Comparison of ENCODE assay signal across 1 cellular context in the genomic region with DNA sequence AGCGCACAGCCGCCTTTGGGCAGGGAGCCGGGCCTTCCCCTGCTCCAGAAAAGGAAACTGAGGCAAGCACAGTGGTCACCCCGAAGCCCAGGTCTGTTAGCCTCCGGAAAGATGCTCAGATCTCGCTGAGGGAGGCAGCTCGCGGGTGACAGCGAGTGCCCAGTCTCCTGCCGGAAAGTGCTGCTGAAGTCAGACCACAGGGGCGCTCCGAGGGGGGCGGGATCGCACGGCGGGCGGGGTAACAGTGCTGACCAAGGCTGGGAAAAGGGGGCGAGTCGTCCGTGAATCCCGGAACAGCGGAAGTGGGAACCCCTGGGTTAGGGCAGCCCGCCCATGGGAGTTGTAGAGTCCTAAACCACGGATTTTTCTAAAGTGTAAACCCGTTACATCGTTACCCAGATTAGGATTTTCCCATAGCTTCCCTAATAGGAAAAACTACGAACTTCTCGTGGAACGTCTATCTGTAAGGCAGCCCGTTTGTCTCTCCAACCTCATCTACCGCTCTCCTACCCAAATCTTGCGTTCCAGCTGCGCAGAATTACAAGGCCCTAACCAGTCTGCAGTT.
TF ChIP-seq lines count a peak whose summit lies in the region.

No MANE protein-coding gene starts in this region.

TF ChIP-seq in HepG2, 621 proteins besides CTCF, POLR2A, EP300 and RAD21 (continued from another document and continues in another):
- TF ChIP-seq, protein P1, sequence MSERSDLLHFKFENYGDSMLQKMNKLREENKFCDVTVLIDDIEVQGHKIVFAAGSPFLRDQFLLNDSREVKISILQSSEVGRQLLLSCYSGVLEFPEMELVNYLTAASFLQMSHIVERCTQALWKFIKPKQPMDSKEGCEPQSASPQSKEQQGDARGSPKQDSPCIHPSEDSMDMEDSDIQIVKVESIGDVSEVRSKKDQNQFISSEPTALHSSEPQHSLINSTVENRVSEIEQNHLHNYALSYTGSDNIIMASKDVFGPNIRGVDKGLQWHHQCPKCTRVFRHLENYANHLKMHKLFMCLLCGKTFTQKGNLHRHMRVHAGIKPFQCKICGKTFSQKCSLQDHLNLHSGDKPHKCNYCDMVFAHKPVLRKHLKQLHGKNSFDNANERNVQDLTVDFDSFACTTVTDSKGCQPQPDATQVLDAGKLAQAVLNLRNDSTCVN (CRISPR knock-in tag; IDR thresholded peaks at IDR 0.05; ENCODE audit: borderline replicate concordance) = no peak
- no peak for TF ChIP-seq TMF1 (CRISPR knock-in tag; IDR thresholded peaks at IDR 0.05; ENCODE audit: low read depth)
- no peak for TF ChIP-seq ZSCAN30 (CRISPR knock-in tag; IDR thresholded peaks at IDR 0.05)
- TF ChIP-seq, protein P2, sequence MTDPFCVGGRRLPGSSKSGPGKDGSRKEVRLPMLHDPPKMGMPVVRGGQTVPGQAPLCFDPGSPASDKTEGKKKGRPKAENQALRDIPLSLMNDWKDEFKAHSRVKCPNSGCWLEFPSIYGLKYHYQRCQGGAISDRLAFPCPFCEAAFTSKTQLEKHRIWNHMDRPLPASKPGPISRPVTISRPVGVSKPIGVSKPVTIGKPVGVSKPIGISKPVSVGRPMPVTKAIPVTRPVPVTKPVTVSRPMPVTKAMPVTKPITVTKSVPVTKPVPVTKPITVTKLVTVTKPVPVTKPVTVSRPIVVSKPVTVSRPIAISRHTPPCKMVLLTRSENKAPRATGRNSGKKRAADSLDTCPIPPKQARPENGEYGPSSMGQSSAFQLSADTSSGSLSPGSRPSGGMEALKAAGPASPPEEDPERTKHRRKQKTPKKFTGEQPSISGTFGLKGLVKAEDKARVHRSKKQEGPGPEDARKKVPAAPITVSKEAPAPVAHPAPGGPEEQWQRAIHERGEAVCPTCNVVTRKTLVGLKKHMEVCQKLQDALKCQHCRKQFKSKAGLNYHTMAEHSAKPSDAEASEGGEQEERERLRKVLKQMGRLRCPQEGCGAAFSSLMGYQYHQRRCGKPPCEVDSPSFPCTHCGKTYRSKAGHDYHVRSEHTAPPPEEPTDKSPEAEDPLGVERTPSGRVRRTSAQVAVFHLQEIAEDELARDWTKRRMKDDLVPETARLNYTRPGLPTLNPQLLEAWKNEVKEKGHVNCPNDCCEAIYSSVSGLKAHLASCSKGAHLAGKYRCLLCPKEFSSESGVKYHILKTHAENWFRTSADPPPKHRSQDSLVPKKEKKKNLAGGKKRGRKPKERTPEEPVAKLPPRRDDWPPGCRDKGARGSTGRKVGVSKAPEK (CRISPR knock-in tag; IDR thresholded peaks at IDR 0.05; ENCODE audit: borderline replicate concordance) = no peak
- TF ChIP-seq, protein P3, sequence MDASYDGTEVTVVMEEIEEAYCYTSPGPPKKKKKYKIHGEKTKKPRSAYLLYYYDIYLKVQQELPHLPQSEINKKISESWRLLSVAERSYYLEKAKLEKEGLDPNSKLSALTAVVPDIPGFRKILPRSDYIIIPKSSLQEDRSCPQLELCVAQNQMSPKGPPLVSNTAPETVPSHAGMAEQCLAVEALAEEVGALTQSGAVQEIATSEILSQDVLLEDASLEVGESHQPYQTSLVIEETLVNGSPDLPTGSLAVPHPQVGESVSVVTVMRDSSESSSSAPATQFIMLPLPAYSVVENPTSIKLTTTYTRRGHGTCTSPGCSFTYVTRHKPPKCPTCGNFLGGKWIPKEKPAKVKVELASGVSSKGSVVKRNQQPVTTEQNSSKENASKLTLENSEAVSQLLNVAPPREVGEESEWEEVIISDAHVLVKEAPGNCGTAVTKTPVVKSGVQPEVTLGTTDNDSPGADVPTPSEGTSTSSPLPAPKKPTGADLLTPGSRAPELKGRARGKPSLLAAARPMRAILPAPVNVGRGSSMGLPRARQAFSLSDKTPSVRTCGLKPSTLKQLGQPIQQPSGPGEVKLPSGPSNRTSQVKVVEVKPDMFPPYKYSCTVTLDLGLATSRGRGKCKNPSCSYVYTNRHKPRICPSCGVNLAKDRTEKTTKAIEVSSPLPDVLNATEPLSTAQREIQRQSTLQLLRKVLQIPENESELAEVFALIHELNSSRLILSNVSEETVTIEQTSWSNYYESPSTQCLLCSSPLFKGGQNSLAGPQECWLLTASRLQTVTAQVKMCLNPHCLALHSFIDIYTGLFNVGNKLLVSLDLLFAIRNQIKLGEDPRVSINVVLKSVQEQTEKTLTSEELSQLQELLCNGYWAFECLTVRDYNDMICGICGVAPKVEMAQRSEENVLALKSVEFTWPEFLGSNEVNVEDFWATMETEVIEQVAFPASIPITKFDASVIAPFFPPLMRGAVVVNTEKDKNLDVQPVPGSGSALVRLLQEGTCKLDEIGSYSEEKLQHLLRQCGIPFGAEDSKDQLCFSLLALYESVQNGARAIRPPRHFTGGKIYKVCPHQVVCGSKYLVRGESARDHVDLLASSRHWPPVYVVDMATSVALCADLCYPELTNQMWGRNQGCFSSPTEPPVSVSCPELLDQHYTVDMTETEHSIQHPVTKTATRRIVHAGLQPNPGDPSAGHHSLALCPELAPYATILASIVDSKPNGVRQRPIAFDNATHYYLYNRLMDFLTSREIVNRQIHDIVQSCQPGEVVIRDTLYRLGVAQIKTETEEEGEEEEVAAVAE (CRISPR knock-in tag; IDR thresholded peaks at IDR 0.05; ENCODE audit: borderline replicate concordance) = no peak
- peak; percentile 27 for TF ChIP-seq SRSF1 (optimal IDR thresholded peaks at IDR 0.05; ENCODE audit: low read depth, low read length)
- TF ChIP-seq, protein P4, sequence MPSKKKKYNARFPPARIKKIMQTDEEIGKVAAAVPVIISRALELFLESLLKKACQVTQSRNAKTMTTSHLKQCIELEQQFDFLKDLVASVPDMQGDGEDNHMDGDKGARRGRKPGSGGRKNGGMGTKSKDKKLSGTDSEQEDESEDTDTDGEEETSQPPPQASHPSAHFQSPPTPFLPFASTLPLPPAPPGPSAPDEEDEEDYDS (CRISPR knock-in tag; IDR thresholded peaks at IDR 0.05) = peak; percentile 25; the same call in 1 of the 2 replicates
- TF ChIP-seq ZNF30 (CRISPR knock-in tag; IDR thresholded peaks at IDR 0.05) = no peak
- TF ChIP-seq, protein P5, sequence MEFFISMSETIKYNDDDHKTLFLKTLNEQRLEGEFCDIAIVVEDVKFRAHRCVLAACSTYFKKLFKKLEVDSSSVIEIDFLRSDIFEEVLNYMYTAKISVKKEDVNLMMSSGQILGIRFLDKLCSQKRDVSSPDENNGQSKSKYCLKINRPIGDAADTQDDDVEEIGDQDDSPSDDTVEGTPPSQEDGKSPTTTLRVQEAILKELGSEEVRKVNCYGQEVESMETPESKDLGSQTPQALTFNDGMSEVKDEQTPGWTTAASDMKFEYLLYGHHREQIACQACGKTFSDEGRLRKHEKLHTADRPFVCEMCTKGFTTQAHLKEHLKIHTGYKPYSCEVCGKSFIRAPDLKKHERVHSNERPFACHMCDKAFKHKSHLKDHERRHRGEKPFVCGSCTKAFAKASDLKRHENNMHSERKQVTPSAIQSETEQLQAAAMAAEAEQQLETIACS (CRISPR knock-in tag; IDR thresholded peaks at IDR 0.05) = no peak
- TF ChIP-seq, protein P6, sequence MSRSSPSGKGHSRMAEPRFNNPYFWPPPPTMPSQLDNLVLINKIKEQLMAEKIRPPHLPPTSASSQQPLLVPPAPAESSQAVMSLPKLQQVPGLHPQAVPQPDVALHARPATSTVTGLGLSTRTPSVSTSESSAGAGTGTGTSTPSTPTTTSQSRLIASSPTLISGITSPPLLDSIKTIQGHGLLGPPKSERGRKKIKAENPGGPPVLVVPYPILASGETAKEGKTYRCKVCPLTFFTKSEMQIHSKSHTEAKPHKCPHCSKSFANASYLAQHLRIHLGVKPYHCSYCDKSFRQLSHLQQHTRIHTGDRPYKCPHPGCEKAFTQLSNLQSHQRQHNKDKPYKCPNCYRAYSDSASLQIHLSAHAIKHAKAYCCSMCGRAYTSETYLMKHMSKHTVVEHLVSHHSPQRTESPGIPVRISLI (CRISPR knock-in tag; IDR thresholded peaks at IDR 0.05; ENCODE audit: borderline replicate concordance) = no peak
- no peak for TF ChIP-seq ZNF883 (CRISPR knock-in tag; IDR thresholded peaks at IDR 0.05; ENCODE audit: not compliant biosample characterization)
- TF ChIP-seq, protein P7, sequence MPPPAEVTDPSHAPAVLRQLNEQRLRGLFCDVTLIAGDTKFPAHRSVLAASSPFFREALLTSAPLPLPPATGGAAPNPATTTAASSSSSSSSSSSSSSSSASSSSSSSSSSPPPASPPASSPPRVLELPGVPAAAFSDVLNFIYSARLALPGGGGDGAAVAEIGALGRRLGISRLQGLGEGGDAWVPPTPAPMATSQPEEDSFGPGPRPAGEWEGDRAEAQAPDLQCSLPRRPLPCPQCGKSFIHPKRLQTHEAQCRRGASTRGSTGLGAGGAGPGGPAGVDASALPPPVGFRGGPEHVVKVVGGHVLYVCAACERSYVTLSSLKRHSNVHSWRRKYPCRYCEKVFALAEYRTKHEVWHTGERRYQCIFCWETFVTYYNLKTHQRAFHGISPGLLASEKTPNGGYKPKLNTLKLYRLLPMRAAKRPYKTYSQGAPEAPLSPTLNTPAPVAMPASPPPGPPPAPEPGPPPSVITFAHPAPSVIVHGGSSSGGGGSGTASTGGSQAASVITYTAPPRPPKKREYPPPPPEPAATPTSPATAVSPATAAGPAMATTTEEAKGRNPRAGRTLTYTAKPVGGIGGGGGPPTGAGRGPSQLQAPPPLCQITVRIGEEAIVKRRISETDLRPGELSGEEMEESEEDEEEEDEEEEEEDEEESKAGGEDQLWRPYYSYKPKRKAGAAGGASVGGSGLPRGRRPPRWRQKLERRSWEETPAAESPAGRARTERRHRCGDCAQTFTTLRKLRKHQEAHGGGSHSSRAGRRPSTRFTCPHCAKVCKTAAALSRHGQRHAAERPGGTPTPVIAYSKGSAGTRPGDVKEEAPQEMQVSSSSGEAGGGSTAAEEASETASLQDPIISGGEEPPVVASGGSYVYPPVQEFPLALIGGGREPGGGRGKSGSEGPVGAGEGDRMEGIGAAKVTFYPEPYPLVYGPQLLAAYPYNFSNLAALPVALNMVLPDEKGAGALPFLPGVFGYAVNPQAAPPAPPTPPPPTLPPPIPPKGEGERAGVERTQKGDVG (CRISPR knock-in tag; IDR thresholded peaks at IDR 0.05; ENCODE audit: borderline replicate concordance) = no peak
- TF ChIP-seq ZNF724P (CRISPR knock-in tag; IDR thresholded peaks at IDR 0.05; ENCODE audit: borderline replicate concordance) = 0 out of 2 replicates have a peak, but pooled peaks have one; percentile 36
- TF ChIP-seq HDAC2 (CRISPR knock-in tag; IDR thresholded peaks at IDR 0.05) = no peak; the same call in none of the 2 replicates
- TF ChIP-seq, protein P8, sequence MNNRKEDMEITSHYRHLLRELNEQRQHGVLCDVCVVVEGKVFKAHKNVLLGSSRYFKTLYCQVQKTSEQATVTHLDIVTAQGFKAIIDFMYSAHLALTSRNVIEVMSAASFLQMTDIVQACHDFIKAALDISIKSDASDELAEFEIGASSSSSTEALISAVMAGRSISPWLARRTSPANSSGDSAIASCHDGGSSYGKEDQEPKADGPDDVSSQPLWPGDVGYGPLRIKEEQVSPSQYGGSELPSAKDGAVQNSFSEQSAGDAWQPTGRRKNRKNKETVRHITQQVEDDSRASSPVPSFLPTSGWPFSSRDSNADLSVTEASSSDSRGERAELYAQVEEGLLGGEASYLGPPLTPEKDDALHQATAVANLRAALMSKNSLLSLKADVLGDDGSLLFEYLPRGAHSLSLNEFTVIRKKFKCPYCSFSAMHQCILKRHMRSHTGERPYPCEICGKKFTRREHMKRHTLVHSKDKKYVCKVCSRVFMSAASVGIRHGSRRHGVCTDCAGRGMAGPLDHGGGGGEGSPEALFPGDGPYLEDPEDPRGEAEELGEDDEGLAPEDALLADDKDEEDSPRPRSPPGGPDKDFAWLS (CRISPR knock-in tag; IDR thresholded peaks at IDR 0.05; ENCODE audit: borderline replicate concordance) = no peak
- TF ChIP-seq, protein P9, sequence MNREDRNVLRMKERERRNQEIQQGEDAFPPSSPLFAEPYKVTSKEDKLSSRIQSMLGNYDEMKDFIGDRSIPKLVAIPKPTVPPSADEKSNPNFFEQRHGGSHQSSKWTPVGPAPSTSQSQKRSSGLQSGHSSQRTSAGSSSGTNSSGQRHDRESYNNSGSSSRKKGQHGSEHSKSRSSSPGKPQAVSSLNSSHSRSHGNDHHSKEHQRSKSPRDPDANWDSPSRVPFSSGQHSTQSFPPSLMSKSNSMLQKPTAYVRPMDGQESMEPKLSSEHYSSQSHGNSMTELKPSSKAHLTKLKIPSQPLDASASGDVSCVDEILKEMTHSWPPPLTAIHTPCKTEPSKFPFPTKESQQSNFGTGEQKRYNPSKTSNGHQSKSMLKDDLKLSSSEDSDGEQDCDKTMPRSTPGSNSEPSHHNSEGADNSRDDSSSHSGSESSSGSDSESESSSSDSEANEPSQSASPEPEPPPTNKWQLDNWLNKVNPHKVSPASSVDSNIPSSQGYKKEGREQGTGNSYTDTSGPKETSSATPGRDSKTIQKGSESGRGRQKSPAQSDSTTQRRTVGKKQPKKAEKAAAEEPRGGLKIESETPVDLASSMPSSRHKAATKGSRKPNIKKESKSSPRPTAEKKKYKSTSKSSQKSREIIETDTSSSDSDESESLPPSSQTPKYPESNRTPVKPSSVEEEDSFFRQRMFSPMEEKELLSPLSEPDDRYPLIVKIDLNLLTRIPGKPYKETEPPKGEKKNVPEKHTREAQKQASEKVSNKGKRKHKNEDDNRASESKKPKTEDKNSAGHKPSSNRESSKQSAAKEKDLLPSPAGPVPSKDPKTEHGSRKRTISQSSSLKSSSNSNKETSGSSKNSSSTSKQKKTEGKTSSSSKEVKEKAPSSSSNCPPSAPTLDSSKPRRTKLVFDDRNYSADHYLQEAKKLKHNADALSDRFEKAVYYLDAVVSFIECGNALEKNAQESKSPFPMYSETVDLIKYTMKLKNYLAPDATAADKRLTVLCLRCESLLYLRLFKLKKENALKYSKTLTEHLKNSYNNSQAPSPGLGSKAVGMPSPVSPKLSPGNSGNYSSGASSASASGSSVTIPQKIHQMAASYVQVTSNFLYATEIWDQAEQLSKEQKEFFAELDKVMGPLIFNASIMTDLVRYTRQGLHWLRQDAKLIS (CRISPR knock-in tag; IDR thresholded peaks at IDR 0.05) = no peak
- 0 out of 2 replicates have a peak, but pooled peaks have one; percentile 16 for TF ChIP-seq CREM (IDR thresholded peaks at IDR 0.05)
- TF ChIP-seq CREM (CRISPR knock-in tag; IDR thresholded peaks at IDR 0.05) = no peak
- no peak for TF ChIP-seq FOXK1 (CRISPR knock-in tag; IDR thresholded peaks at IDR 0.05; ENCODE audit: borderline replicate concordance, low read depth)
- TF ChIP-seq ZBTB8A (CRISPR knock-in tag; IDR thresholded peaks at IDR 0.05; ENCODE audit: borderline replicate concordance, low read depth) = no peak
- TF ChIP-seq, protein P10, sequence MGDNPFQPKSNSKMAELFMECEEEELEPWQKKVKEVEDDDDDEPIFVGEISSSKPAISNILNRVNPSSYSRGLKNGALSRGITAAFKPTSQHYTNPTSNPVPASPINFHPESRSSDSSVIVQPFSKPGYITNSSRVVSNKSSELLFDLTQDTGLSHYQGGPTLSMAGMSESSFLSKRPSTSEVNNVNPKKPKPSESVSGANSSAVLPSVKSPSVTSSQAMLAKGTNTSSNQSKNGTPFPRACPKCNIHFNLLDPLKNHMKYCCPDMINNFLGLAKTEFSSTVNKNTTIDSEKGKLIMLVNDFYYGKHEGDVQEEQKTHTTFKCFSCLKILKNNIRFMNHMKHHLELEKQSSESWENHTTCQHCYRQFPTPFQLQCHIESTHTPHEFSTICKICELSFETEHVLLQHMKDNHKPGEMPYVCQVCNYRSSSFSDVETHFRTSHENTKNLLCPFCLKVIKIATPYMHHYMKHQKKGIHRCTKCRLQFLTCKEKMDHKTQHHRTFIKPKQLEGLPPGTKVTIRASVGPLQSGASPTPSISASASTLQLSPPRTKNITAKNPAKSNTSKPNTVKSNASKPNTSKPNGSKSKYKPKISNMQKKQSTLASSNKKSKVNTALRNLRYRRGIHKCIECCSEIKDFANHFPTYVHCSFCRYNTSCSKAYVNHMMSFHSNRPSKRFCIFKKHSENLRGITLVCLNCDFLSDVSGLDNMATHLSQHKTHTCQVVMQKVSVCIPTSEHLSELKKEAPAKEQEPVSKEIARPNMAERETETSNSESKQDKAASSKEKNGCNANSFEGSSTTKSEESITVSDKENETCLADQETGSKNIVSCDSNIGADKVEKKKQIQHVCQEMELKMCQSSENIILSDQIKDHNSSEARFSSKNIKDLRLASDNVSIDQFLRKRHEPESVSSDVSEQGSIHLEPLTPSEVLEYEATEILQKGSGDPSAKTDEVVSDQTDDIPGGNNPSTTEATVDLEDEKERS (CRISPR knock-in tag; IDR thresholded peaks at IDR 0.05) = no peak
- TF ChIP-seq RFX3 (CRISPR knock-in tag; IDR thresholded peaks at IDR 0.05) = 0 out of 2 replicates have a peak, but pooled peaks have one; percentile 5
- no peak for TF ChIP-seq ZNF207 (IDR thresholded peaks at IDR 0.05; ENCODE audit: borderline replicate concordance)
- TF ChIP-seq CEBPG (CRISPR knock-in tag; IDR thresholded peaks at IDR 0.05) = no peak
